ENCODE assay signal across 8 cellular contexts in the genomic region with DNA sequence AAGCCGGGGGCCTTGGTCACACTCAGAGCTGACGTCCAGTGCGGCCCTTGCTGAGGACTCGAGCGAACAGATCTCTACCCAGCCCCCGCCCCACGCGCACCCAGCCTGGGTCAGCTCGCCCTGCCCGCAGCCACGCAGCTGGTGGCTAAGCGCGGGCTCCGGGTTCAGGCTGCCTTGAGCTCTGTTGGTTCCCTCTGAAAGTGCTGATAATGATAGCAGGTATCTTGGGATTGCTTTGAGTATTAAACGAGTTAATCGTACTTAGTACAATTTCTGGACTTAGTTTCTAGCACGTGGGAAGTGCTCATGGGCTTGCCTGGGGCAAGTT.
DNase-seq lines count a peak whose midpoint lies in the region; ATAC-seq and TF ChIP-seq lines count a peak whose summit lies in the region.

No MANE protein-coding gene starts in this region.

- no CpG with 5 or more reads among the region's 17 CpGs for WGBS in neuronal stem cell (ENCODE audit: extremely low coverage in 2 of 2, insufficient read length in 2 of 2, insufficient replicate concordance in 1 of 2), 2 donors

- intact Hi-C loops in CD8-positive, alpha-beta T cell (cut with DNase I, micrococcal nuclease): loop anchor here (5.0 kb wide), 1 partner anchor 245 kb away; no protein-coding TSS in a partner anchor
- intact Hi-C loops in dorsolateral prefrontal cortex (cut with DNase I): loop anchor here (2.0 to 5.0 kb wide), 2 partner anchors 243 to 245 kb away; no protein-coding TSS in a partner anchor

- POLR2A ChIA-PET in CD8-positive, alpha-beta T cell (lab: Charles Lee): no interaction called here

- H3K27me3 ChIP-seq in CD8-positive, alpha-beta T cell (ENCODE audit: insufficient read depth, low read length): no peaks in the 10 kb centered on the region
- H3K27me3 ChIP-seq in dorsolateral prefrontal cortex: peaks cover 0 to 31% (median 0%) of the 10 kb centered on the region in 45 donors
- no peaks in the 10 kb centered on the region for H3K27me3 ChIP-seq in neuronal stem cell (ENCODE audit: control insufficient read depth in 3 of 3, insufficient read depth in 3 of 3, low read depth in 1 of 3, low read length in 3 of 3)

- peak overlapping the region; percentile 79 for H3K4me3 Mint-ChIP-seq in CD8-positive, alpha-beta T cell
- H3K4me3 Mint-ChIP-seq in IgD-negative memory B cell: peak overlapping the region; percentile 68 to 90 (median 84)

- H3K4me2 ChIP-seq in neuronal stem cell (ENCODE audit: insufficient read depth, low read length, poor library complexity, severe bottlenecking): peak overlapping the region; percentile 87

- peaks cover 24% of the 10 kb centered on the region for H3K27me3 Mint-ChIP-seq in CD8-positive, alpha-beta T cell (ENCODE audit: low read depth)
- no peaks in the 10 kb centered on the region for H3K27me3 Mint-ChIP-seq in IgD-negative memory B cell

- H3K14ac ChIP-seq in neuronal stem cell (ENCODE audit: low read length): no peak overlapping the region

- no peak overlapping the region for H4K8ac ChIP-seq in neuronal stem cell (ENCODE audit: low read depth, low read length)

- no peak overlapping the region for H2BK12ac ChIP-seq in neuronal stem cell (ENCODE audit: low read length)

- peak overlapping the region; percentile 76 for H2BK5ac ChIP-seq in neuronal stem cell (ENCODE audit: low read length)

- peaks cover 6% of the 10 kb centered on the region for H3K4me1 ChIP-seq in CD8-positive, alpha-beta T cell (ENCODE audit: insufficient read depth, low read length)
- H3K4me1 ChIP-seq in neuronal stem cell (ENCODE audit: control insufficient read depth in 2 of 2, insufficient read depth in 1 of 2, low read depth in 1 of 2, low read length in 2 of 2): peaks cover 2 to 8% of the 10 kb centered on the region in 2 donors

- H4K91ac ChIP-seq in neuronal stem cell (ENCODE audit: low read depth, low read length, poor library complexity): no peak overlapping the region

- H3K18ac ChIP-seq in neuronal stem cell (ENCODE audit: low read length): peak overlapping the region; percentile 97

- no peak overlapping the region for H2AK5ac ChIP-seq in neuronal stem cell (ENCODE audit: low read depth, low read length)

- H2BK120ac ChIP-seq in neuronal stem cell (ENCODE audit: low read depth, low read length): no peak overlapping the region

- H3K4me3 ChIP-seq in CD8-positive, alpha-beta T cell (ENCODE audit: low read depth, low read length): peak overlapping the region; percentile 71
- H3K4me3 ChIP-seq in dorsolateral prefrontal cortex (peak overlapping the region; percentile 38 to 77 (median 63)), neuronal stem cell (ENCODE audit: low read length in 2 of 2) (peak overlapping the region; percentile 5 to 88)

- H2AFZ ChIP-seq in neuronal stem cell (ENCODE audit: low read length): peak overlapping the region; percentile 95

- no peaks in the 10 kb centered on the region for H3K9me3 ChIP-seq in CD8-positive, alpha-beta T cell (ENCODE audit: low read length)
- no peaks in the 10 kb centered on the region for H3K9me3 ChIP-seq in neuronal stem cell (replicated peaks in 1 of 2; ENCODE audit: control insufficient read depth in 2 of 2, insufficient read depth in 1 of 2, low read depth in 1 of 2, low read length in 2 of 2)

- CTCF ChIA-PET in CD8-positive, alpha-beta T cell (lab: Charles Lee): interaction anchor here (0.7 to 1.6 kb wide), 3 partner anchors 34 to 248 kb away, joined by 3 to 7 read pairs (median 4); no protein-coding TSS in a partner anchor

- TF ChIP-seq CTCF in CD8-positive, alpha-beta T cell (IDR thresholded peaks at IDR 0.05): no peak
- peak in 9 of 56 donors; percentile 7 to 43 (median 19) for TF ChIP-seq CTCF in dorsolateral prefrontal cortex (IDR thresholded peaks at IDR 0.05 in 54 of 56, conservative IDR thresholded peaks at IDR 0.05 in 2 of 56; ENCODE audit: low read depth in 1 of 56, partially characterized antibody in 56 of 56)

- no peak for DNase-seq in CD8-positive, alpha-beta T cell
- DNase-seq in dorsolateral prefrontal cortex (no peak), neuronal stem cell (ENCODE audit: low spot score) (no peak), DMS 273 treated with DMSO at 0.1 percent for 48 hours (lab: John Stamatoyannopoulos, UW) (no peak), NCI-H1417 treated with DMSO at 0.1 percent for 48 hours (lab: John Stamatoyannopoulos, UW) (no peak), NCI-H1436 (lab: John Stamatoyannopoulos, UW) (no peak), NCI-H2081 treated with DMSO at 0.1 percent for 48 hours (lab: John Stamatoyannopoulos, UW) (no peak)

- ATAC-seq in CD8-positive, alpha-beta T cell: no peak

- no peak overlapping the region for H3K4ac ChIP-seq in neuronal stem cell (ENCODE audit: low read length)

- H2BK15ac ChIP-seq in neuronal stem cell (ENCODE audit: low read length): no peak overlapping the region

- H3K27ac Mint-ChIP-seq in CD8-positive, alpha-beta T cell: no peak overlapping the region
- no peak overlapping the region for H3K27ac Mint-ChIP-seq in IgD-negative memory B cell

- no peaks in the 10 kb centered on the region for H3K9me3 Mint-ChIP-seq in CD8-positive, alpha-beta T cell
- no peaks in the 10 kb centered on the region for H3K9me3 Mint-ChIP-seq in IgD-negative memory B cell

- peak overlapping the region; percentile 83 for H3K9ac ChIP-seq in neuronal stem cell (ENCODE audit: low read depth, low read length, poor library complexity)

- no peaks in the 10 kb centered on the region for H3K36me3 ChIP-seq in CD8-positive, alpha-beta T cell (ENCODE audit: insufficient read depth, low read length)
- no peaks in the 10 kb centered on the region for H3K36me3 ChIP-seq in neuronal stem cell (replicated peaks in 1 of 2; ENCODE audit: control insufficient read depth in 2 of 2, insufficient read depth in 2 of 2, low read length in 2 of 2)

- H3K36me3 Mint-ChIP-seq in CD8-positive, alpha-beta T cell: no peaks in the 10 kb centered on the region
- no peaks in the 10 kb centered on the region for H3K36me3 Mint-ChIP-seq in IgD-negative memory B cell

- H3K4me1 Mint-ChIP-seq in CD8-positive, alpha-beta T cell (ENCODE audit: low read depth): peaks cover 8% of the 10 kb centered on the region
- peaks cover 2 to 4% (median 2%) of the 10 kb centered on the region in 3 donors for H3K4me1 Mint-ChIP-seq in IgD-negative memory B cell

- no peaks in the 10 kb centered on the region for H3K79me1 ChIP-seq in neuronal stem cell (ENCODE audit: low read depth, low read length)

- no peak overlapping the region for H3K23ac ChIP-seq in neuronal stem cell (ENCODE audit: low read depth, low read length, poor library complexity)

- no peak overlapping the region for H3K27ac ChIP-seq in CD8-positive, alpha-beta T cell (ENCODE audit: low read depth, low read length)
- peak overlapping the region in 25 of 59 donors; percentile 5 to 77 (median 48) for H3K27ac ChIP-seq in dorsolateral prefrontal cortex
- no peak overlapping the region for H3K27ac ChIP-seq in neuronal stem cell (replicated peaks; ENCODE audit: low read length)
